7 cellular contexts compared by ENCODE assay signal in the genomic region with DNA sequence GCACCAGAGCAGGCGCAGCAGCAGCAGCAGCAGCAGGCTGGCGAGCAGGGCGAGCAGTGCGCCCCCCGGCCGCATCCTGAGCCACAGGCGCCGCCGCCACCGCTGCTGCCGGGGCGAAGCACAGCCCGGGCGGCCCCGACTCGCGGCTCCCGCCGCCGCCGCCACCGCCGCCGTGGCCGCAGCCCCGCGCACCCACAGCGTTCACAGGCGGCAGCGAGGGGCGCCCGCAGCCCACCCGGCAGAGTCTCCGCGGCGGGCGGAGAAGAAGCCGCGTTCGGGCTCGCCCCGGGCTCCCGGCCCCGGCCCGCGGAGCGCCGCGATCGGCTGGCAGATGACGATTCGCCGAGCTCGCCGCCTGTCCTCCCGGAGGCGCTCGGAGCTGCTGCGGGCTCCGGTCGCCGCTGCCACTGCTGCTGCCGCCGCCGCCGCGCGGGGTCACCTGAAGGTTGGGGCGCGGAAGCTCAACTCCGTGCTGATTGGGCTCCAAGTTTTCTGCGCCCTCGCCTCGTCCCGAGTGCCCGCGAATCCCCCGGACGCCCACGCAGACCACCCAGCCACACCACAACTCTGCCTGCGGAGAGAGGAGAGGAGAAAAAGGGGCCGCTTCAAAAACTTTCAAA.
A peak's percentile ranks its signal among the peaks of the same experiment; 100 is the strongest.
DNase-seq lines count a peak whose midpoint lies in the region; ATAC-seq lines count a peak whose summit lies in the region.

A gene with protein sequence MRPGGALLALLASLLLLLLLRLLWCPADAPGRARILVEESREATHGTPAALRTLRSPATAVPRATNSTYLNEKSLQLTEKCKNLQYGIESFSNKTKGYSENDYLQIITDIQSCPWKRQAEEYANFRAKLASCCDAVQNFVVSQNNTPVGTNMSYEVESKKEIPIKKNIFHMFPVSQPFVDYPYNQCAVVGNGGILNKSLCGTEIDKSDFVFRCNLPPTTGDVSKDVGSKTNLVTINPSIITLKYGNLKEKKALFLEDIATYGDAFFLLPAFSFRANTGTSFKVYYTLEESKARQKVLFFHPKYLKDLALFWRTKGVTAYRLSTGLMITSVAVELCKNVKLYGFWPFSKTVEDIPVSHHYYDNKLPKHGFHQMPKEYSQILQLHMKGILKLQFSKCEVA (minus strand): TSS at position 415 of the 620 bp plus-strand sequence. CDS start 340 bp downstream, at position 75.

- in situ Hi-C loops in T47D (cut with HindIII; ENCODE audit: low pct_unique_long_range_greater_than_20kb, low sequenced_read_pairs), result no loop called here

- peak; percentile 64 for ATAC-seq in GM18858 (IDR thresholded peaks at IDR 0.05; ENCODE audit: unreplicated experiment)
- ATAC-seq in HG02885 (IDR thresholded peaks at IDR 0.05; ENCODE audit: poor library complexity, unreplicated experiment), result peak; percentile 72
- no peak for ATAC-seq in GM18517 (IDR thresholded peaks at IDR 0.05; ENCODE audit: unreplicated experiment)

- DNase-seq in T-helper 22 cell (ENCODE audit: low read depth), result peak; percentile 20
- DNase-seq in T47D (ENCODE audit: low read depth in 1 of 2, low spot score in 1 of 2), result peak; percentile 84 to 97
- peak; percentile 22 for DNase-seq in kidney glomerular epithelial cell (lab: John Stamatoyannopoulos, UW)
- DNase-seq in stimulated activated CD4-positive, alpha-beta T cell treated with anti-CD3 and anti-CD28 coated beads, Interleukin-2, amount 100 ng/mL, for 4 hours (ENCODE audit: low read depth), result peak; percentile 26

Comparison
In these comparisons a context has a peak if more than half of its experiments do, and no peak if none do; other contexts are left out.
1. DNase-seq: peak in every context shown above with its lines; median percentile 90 in T47D; 26 in stimulated activated CD4-positive, alpha-beta T cell treated with anti-CD3 and anti-CD28 coated beads, Interleukin-2, amount 100 ng/mL, for 4 hours; 22 in kidney glomerular epithelial cell; 20 in T-helper 22 cell.